In the genomic region with DNA sequence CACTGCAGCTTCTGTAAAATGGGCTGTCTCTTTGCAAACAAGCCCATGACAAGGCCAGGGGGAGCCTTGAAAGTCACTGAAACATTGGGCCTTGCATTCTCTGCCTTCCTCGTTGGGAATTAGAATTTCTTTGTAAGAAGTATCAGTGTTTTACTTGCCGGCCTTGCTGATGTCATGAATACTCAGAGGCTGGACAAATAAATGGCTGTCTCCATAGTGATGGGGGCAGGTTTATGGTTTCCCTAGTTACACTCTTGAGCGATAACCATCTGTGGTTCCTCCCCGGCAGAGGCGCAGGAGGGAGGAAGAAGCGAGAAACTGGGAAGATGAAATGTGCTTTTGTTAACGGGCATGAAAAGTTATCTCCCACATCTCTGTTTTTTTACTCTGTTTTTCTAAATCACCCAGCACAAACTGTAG, we compare ENCODE assay signal across 9 cellular contexts.
A peak's percentile ranks its signal among the peaks of the same experiment; 100 is the strongest.
DNase-seq lines count a peak whose midpoint lies in the region; ATAC-seq and TF ChIP-seq lines count a peak whose summit lies in the region.
"Had no signal": no experiment of that assay in that cellular context is flagged by ENCODE, and none has a peak within 500 bp of the region (broad histone marks: within the 10 kb centered on the region; RNA-seq: fewer than 3 reads in every experiment).

No MANE protein-coding gene starts in this region.

- no peaks in the 10 kb centered on the region for H3K9me3 ChIP-seq in BLaER1 treated with 17β-estradiol and CSF1 and Interleukin-3, amounts not matched to agents 10 nM and 100 nM (replicated peaks in 1 of 11)
- no peaks in the 10 kb centered on the region for H3K9me3 ChIP-seq in Caco-2

- no peaks in the 10 kb centered on the region for H3K4me1 Mint-ChIP-seq in Caco-2 (ENCODE audit: low read depth, unreplicated experiment)

- intact Hi-C loops in Caco-2 (cut with micrococcal nuclease; ENCODE audit: unreplicated experiment), result no loop called here

- no peak for TF ChIP-seq CTCF in Caco-2 (IDR thresholded peaks at IDR 0.05; ENCODE audit: insufficient read depth in 1 of 2, low read depth in 1 of 2, low read length in 1 of 2, severe bottlenecking in 1 of 2, unreplicated experiment in 1 of 2)

- H3K9me3 Mint-ChIP-seq in Caco-2 (ENCODE audit: unreplicated experiment), result no peaks in the 10 kb centered on the region
- H3K9me3 Mint-ChIP-seq: activated T-cell treated with anti-CD3 and anti-CD28 coated beads, Interleukin-2, amount 50 U/mL, for 4 hours had no signal

- no peak overlapping the region for H3K4me3 ChIP-seq in BLaER1 treated with 17β-estradiol and CSF1 and Interleukin-3, amounts not matched to agents 10 nM and 100 nM
- H3K4me3 ChIP-seq in H7 (ENCODE audit: insufficient read depth, low read depth, low read length) (no peak overlapping the region), Caco-2 (ENCODE audit: low read depth, low read length) (no peak overlapping the region)

- H3K4me3 Mint-ChIP-seq in Caco-2 (ENCODE audit: unreplicated experiment), result no peak overlapping the region
- H3K4me3 Mint-ChIP-seq: activated T-cell treated with anti-CD3 and anti-CD28 coated beads, Interleukin-2, amount 50 U/mL, for 4 hours had no signal

- peak overlapping the region in 10 of 11 experiments; percentile 29 to 57 (median 44); a peak in 21 of 22 replicates for H3K4me2 ChIP-seq in BLaER1 treated with 17β-estradiol and CSF1 and Interleukin-3, amounts not matched to agents 10 nM and 100 nM

- H3K9ac ChIP-seq in BLaER1 treated with 17β-estradiol and CSF1 and Interleukin-3, amounts not matched to agents 10 nM and 100 nM, result no peak overlapping the region

- peaks cover 2% of the 10 kb centered on the region for H3K27me3 Mint-ChIP-seq in Caco-2 (ENCODE audit: insufficient read depth, unreplicated experiment)

- POLR2A ChIA-PET in Caco-2 (lab: Charles Lee), result no interaction called here

- CTCF ChIA-PET in Caco-2 (lab: Charles Lee), result no interaction called here

- BruUV-seq in Caco-2 (replicated peaks; lab: Mats Ljungman, UMichigan), result no TSS peak

- H3K4me1 ChIP-seq in BLaER1 treated with 17β-estradiol and CSF1 and Interleukin-3, amounts not matched to agents 10 nM and 100 nM, result peaks cover 0 to 13% (median 11%) of the 10 kb centered on the region in 10 experiments; a peak in 16 of 20 replicates
- H3K4me1 ChIP-seq in Caco-2, result no peaks in the 10 kb centered on the region

- no peaks in the 10 kb centered on the region for H4K20me1 ChIP-seq in BLaER1 treated with 17β-estradiol and CSF1 and Interleukin-3, amounts not matched to agents 10 nM and 100 nM

- peak overlapping the region in 1 of 11 experiments; percentile 30; a peak in 2 of 22 replicates for H3K27ac ChIP-seq in BLaER1 treated with 17β-estradiol and CSF1 and Interleukin-3, amounts not matched to agents 10 nM and 100 nM

- no peaks in the 10 kb centered on the region for H3K36me3 Mint-ChIP-seq in Caco-2 (ENCODE audit: insufficient read depth, unreplicated experiment)

- no peaks in the 10 kb centered on the region for H3K27me3 ChIP-seq in BLaER1 treated with 17β-estradiol and CSF1 and Interleukin-3, amounts not matched to agents 10 nM and 100 nM
- H3K27me3 ChIP-seq in H7 (ENCODE audit: control insufficient read depth, insufficient read depth, low read length) (no peaks in the 10 kb centered on the region), Caco-2 (replicated peaks; ENCODE audit: control insufficient read depth, insufficient read depth, low read length) (no peaks in the 10 kb centered on the region; the same call in 1 of the 2 replicates)

- ATAC-seq in GM21381 (IDR thresholded peaks at IDR 0.05; ENCODE audit: unreplicated experiment), result peak; percentile 75

- no peaks in the 10 kb centered on the region for H3K36me3 ChIP-seq in BLaER1 treated with 17β-estradiol and CSF1 and Interleukin-3, amounts not matched to agents 10 nM and 100 nM
- no peaks in the 10 kb centered on the region for H3K36me3 ChIP-seq in H7 (replicated peaks; ENCODE audit: control insufficient read depth, insufficient read depth, low read length)
- no peaks in the 10 kb centered on the region for H3K36me3 ChIP-seq in Caco-2 (ENCODE audit: control insufficient read depth, insufficient read depth, low read length)

- DNase-seq in NCI-H2171 treated with DMSO at 0.1 percent for 48 hours (lab: John Stamatoyannopoulos, UW) (peak; percentile 56), fibroblast of the conjunctiva (ENCODE audit: low read depth) (peak; percentile 61), H7 (no peak), NCI-H2107 treated with DMSO at 0.1 percent for 48 hours (lab: John Stamatoyannopoulos, UW; ENCODE audit: unreplicated experiment) (no peak), NCI-H446 (lab: John Stamatoyannopoulos, UW) (no peak), Caco-2 (no peak)
- DNase-seq: activated T-cell treated with anti-CD3 and anti-CD28 coated beads, Interleukin-2, amount 50 U/mL, for 4 hours had no signal

- H3K27ac Mint-ChIP-seq in Caco-2 (ENCODE audit: unreplicated experiment), result no peak overlapping the region

Comparison
In these comparisons a context has a peak if more than half of its experiments do, and no peak if none do; other contexts are left out.
1. DNase-seq: peak in NCI-H2171 treated with DMSO at 0.1 percent for 48 hours (single experiment) and fibroblast of the conjunctiva (single experiment); none in H7 (single experiment), NCI-H2107 treated with DMSO at 0.1 percent for 48 hours (single experiment), NCI-H446 (0 of 2) and Caco-2 (0 of 2).